ENCODE assay signal across 9 cellular contexts in genomic region chrX:145405012-145405411, GRCh38.
DNase-seq lines count a peak whose midpoint lies in the region; ATAC-seq and TF ChIP-seq lines count a peak whose summit lies in the region.
"Had no signal": no experiment of that assay in that cellular context is flagged by ENCODE, and none has a peak within 500 bp of the region (broad histone marks: within the 10 kb centered on the region; RNA-seq: fewer than 3 reads in every experiment).

No MANE protein-coding gene starts in this region.

- H3K9me3 ChIP-seq in HEK293 (ENCODE audit: control insufficient read depth, insufficient read depth, low read depth, low read length) = no peaks in the 10 kb centered on the region
- H3K9me3 ChIP-seq in tibial artery = no peaks in the 10 kb centered on the region

- intact Hi-C loops in activated CD4-positive, alpha-beta T cell treated with anti-CD3 and anti-CD28 coated beads, Interleukin-2, amount 10 ng/mL, durations not matched to agents 24 days and 14 days (cut with micrococcal nuclease) = no loop called here
- intact Hi-C loops in tibial artery (cut with DNase I; ENCODE audit: low total_unique reads) = no loop called here

- TF ChIP-seq CTCF in HEK293 (tag by site-specific recombination; IDR thresholded peaks at IDR 0.05) = peak; percentile 26; the same call in 1 of the 2 replicates
- TF ChIP-seq CTCF in tibial artery (IDR thresholded peaks at IDR 0.05) = peak in 1 of 2 experiments; percentile 13

- H3K4me1 Mint-ChIP-seq in activated CD4-positive, alpha-beta T cell treated with anti-CD3 and anti-CD28 coated beads, Interleukin-2, amount 10 ng/mL, durations not matched to agents 24 days and 14 days = no peaks in the 10 kb centered on the region
- H3K4me1 Mint-ChIP-seq: activated naive CD8-positive, alpha-beta T cell treated with anti-CD3 and anti-CD28 coated beads, Interleukin-2, amount 10 ng/mL, durations not matched to agents 7 days and 5 days had no signal

- H3K4me3 ChIP-seq in HEK293 (ENCODE audit: low read depth, low read length) (no peak overlapping the region), tibial artery (no peak overlapping the region)

- no peaks in the 10 kb centered on the region for H3K9me3 Mint-ChIP-seq in activated CD4-positive, alpha-beta T cell treated with anti-CD3 and anti-CD28 coated beads, Interleukin-2, amount 10 ng/mL, durations not matched to agents 24 days and 14 days
- H3K9me3 Mint-ChIP-seq: activated naive CD8-positive, alpha-beta T cell treated with anti-CD3 and anti-CD28 coated beads, Interleukin-2, amount 10 ng/mL, durations not matched to agents 7 days and 5 days had no signal

- no peaks in the 10 kb centered on the region for H3K36me3 Mint-ChIP-seq in activated CD4-positive, alpha-beta T cell treated with anti-CD3 and anti-CD28 coated beads, Interleukin-2, amount 10 ng/mL, durations not matched to agents 24 days and 14 days (ENCODE audit: low read depth)
- H3K36me3 Mint-ChIP-seq: activated naive CD8-positive, alpha-beta T cell treated with anti-CD3 and anti-CD28 coated beads, Interleukin-2, amount 10 ng/mL, durations not matched to agents 7 days and 5 days had no signal

- H3K4me3 Mint-ChIP-seq in activated CD4-positive, alpha-beta T cell treated with anti-CD3 and anti-CD28 coated beads, Interleukin-2, amount 10 ng/mL, durations not matched to agents 24 days and 14 days = no peak overlapping the region
- H3K4me3 Mint-ChIP-seq: activated naive CD8-positive, alpha-beta T cell treated with anti-CD3 and anti-CD28 coated beads, Interleukin-2, amount 10 ng/mL, durations not matched to agents 7 days and 5 days had no signal

- H3K27ac Mint-ChIP-seq in activated CD4-positive, alpha-beta T cell treated with anti-CD3 and anti-CD28 coated beads, Interleukin-2, amount 10 ng/mL, durations not matched to agents 24 days and 14 days = no peak overlapping the region
- H3K27ac Mint-ChIP-seq: activated naive CD8-positive, alpha-beta T cell treated with anti-CD3 and anti-CD28 coated beads, Interleukin-2, amount 10 ng/mL, durations not matched to agents 7 days and 5 days had no signal

- H3K27ac ChIP-seq in HEK293 (ENCODE audit: extremely low read depth, low read depth, low read length) (no peak overlapping the region), tibial artery (no peak overlapping the region)

- POLR2A ChIA-PET in HEK293 (lab: Yijun Ruan, JAX) = no interaction called here

- CTCF ChIA-PET in HEK293 (lab: Yijun Ruan, JAX) = interaction anchor here (0.7 to 2.0 kb wide), 3 partner anchors 10 to 135 kb away, joined by 3 to 10 read pairs (median 4); no protein-coding TSS in a partner anchor

- DNase-seq in activated CD4-positive, alpha-beta T cell treated with anti-CD3 and anti-CD28 coated beads, Interleukin-2, amount 10 ng/mL, durations not matched to agents 24 days and 14 days = peak; percentile 55
- no peak for DNase-seq in activated CD4-positive, alpha-beta T cell treated with anti-CD3 and anti-CD28 coated beads for 48 hours
- DNase-seq in RPMI8226 = peak; percentile 43
- DNase-seq in glomerular endothelial cell (ENCODE audit: extremely low read depth, low read depth, low spot score) = peak; percentile 9
- DNase-seq in MV-4-11 (lab: John Stamatoyannopoulos, UW) = no peak
- DNase-seq in tibial artery = no peak
- DNase-seq: activated naive CD8-positive, alpha-beta T cell treated with anti-CD3 and anti-CD28 coated beads, Interleukin-2, amount 10 ng/mL, durations not matched to agents 7 days and 5 days had no signal

- no peaks in the 10 kb centered on the region for H3K27me3 ChIP-seq in tibial artery

- H3K4me1 ChIP-seq in HEK293 (ENCODE audit: control insufficient read depth, insufficient read depth, low read length) (no peaks in the 10 kb centered on the region), tibial artery (no peaks in the 10 kb centered on the region)

- no peak for ATAC-seq in GM19463 (IDR thresholded peaks at IDR 0.05; ENCODE audit: unreplicated experiment)

- no peaks in the 10 kb centered on the region for H3K27me3 Mint-ChIP-seq in activated CD4-positive, alpha-beta T cell treated with anti-CD3 and anti-CD28 coated beads, Interleukin-2, amount 10 ng/mL, durations not matched to agents 24 days and 14 days
- H3K27me3 Mint-ChIP-seq: activated naive CD8-positive, alpha-beta T cell treated with anti-CD3 and anti-CD28 coated beads, Interleukin-2, amount 10 ng/mL, durations not matched to agents 7 days and 5 days had no signal

- H3K36me3 ChIP-seq in HEK293 (ENCODE audit: control insufficient read depth in 2 of 2, insufficient read depth in 1 of 2, low read length in 2 of 2) (no peaks in the 10 kb centered on the region), tibial artery (no peaks in the 10 kb centered on the region)

TF ChIP-seq in HEK293, 187 proteins besides CTCF, POLR2A, EP300 and RAD21:
- no peak for TF ChIP-seq GLIS1 (tag by site-specific recombination; IDR thresholded peaks at IDR 0.05)
- TF ChIP-seq ZNF654 (tag by site-specific recombination; IDR thresholded peaks at IDR 0.05; ENCODE audit: low read depth) = peak; percentile 43
TF ChIP-seq in HEK293: peak in this region for 1.

Comparison
In these comparisons a context has a peak if more than half of its experiments do, and no peak if none do; other contexts are left out.
1. DNase-seq: peak in activated CD4-positive, alpha-beta T cell treated with anti-CD3 and anti-CD28 coated beads, Interleukin-2, amount 10 ng/mL, durations not matched to agents 24 days and 14 days (single experiment), RPMI8226 (single experiment) and glomerular endothelial cell (single experiment); none in activated CD4-positive, alpha-beta T cell treated with anti-CD3 and anti-CD28 coated beads for 48 hours (single experiment), MV-4-11 (single experiment) and tibial artery (0 of 2).